Comparison of ENCODE assay signal across 7 cellular contexts in genomic region chr2:161307676-161308075, GRCh38. TPM values are rescaled to one million over a fixed set of nuclear protein-coding genes. Genes with fewer than 3 reads are reported as not detected.
A peak's percentile ranks its signal among the peaks of the same experiment; 100 is the strongest.
DNase-seq lines count a peak whose midpoint lies in the region; ATAC-seq and TF ChIP-seq lines count a peak whose summit lies in the region.

No MANE protein-coding gene starts in this region.

- H3K36me3 ChIP-seq in HEK293 (ENCODE audit: control insufficient read depth in 2 of 2, insufficient read depth in 1 of 2, low read length in 2 of 2) (peaks cover 0 to 4% of the 10 kb centered on the region in 2 experiments; a peak in 2 of 3 replicates), WERI-Rb-1 (peaks cover 4% of the 10 kb centered on the region)

- H3K4me3 ChIP-seq in HEK293 (ENCODE audit: low read depth, low read length) (peak overlapping the region; percentile 98), WERI-Rb-1 (ENCODE audit: low read depth, low read length) (peak overlapping the region; percentile 70), right cardiac atrium (ENCODE audit: low read length) (peak overlapping the region; percentile 46)

- 47% methylated on average over 6 of the region's 6 CpGs for WGBS in right cardiac atrium

- H3K27ac ChIP-seq in HEK293 (ENCODE audit: extremely low read depth, low read depth, low read length), result peak overlapping the region; percentile 78
- H3K27ac ChIP-seq in WERI-Rb-1, result peak overlapping the region; percentile 86
- H3K27ac ChIP-seq in right cardiac atrium (ENCODE audit: low read length), result peak overlapping the region; percentile 91

- H3K4me3 Mint-ChIP-seq in stimulated activated effector memory CD8-positive, alpha-beta T cell treated with anti-CD3 and anti-CD28 coated beads, Interleukin-12 subunit alpha, Interleukin-12 subunit beta, amount 100 ng/mL, for 72 hours, result peak overlapping the region; percentile 94

- TF ChIP-seq CTCF in HEK293 (tag by site-specific recombination; IDR thresholded peaks at IDR 0.05), result no peak
- no peak for TF ChIP-seq CTCF in WERI-Rb-1 (IDR thresholded peaks at IDR 0.05; ENCODE audit: low read depth, low read length)

- no peaks in the 10 kb centered on the region for H3K9me3 Mint-ChIP-seq in stimulated activated effector memory CD8-positive, alpha-beta T cell treated with anti-CD3 and anti-CD28 coated beads, Interleukin-12 subunit alpha, Interleukin-12 subunit beta, amount 100 ng/mL, for 72 hours

- ATAC-seq in right cardiac atrium, result no peak
- ATAC-seq in stimulated activated effector memory CD8-positive, alpha-beta T cell treated with anti-CD3 and anti-CD28 coated beads, Interleukin-12 subunit alpha, Interleukin-12 subunit beta, amount 100 ng/mL, for 72 hours, result no peak

- intact Hi-C loops in right cardiac atrium (cut with DNase I), result no loop called here

- H3K4me1 Mint-ChIP-seq in stimulated activated effector memory CD8-positive, alpha-beta T cell treated with anti-CD3 and anti-CD28 coated beads, Interleukin-12 subunit alpha, Interleukin-12 subunit beta, amount 100 ng/mL, for 72 hours, result peaks cover 9% of the 10 kb centered on the region

- CTCF ChIA-PET in HEK293 (lab: Yijun Ruan, JAX), result interaction anchor here (0.6 kb wide), 2 partner anchors 10 to 86 kb away, joined by 3 read pairs; no protein-coding TSS in a partner anchor

- POLR2A ChIA-PET in HEK293 (lab: Yijun Ruan, JAX), result interaction anchor here (0.6 to 1.6 kb wide), 14 partner anchors 9 to 108 kb away, joined by 3 to 9 read pairs (median 3); partner anchors contain the start of gene TBR1

- H3K27ac Mint-ChIP-seq in stimulated activated effector memory CD8-positive, alpha-beta T cell treated with anti-CD3 and anti-CD28 coated beads, Interleukin-12 subunit alpha, Interleukin-12 subunit beta, amount 100 ng/mL, for 72 hours, result peak overlapping the region; percentile 97

- no peaks in the 10 kb centered on the region for H3K9me3 ChIP-seq in HEK293 (ENCODE audit: control insufficient read depth, insufficient read depth, low read depth, low read length)
- no peaks in the 10 kb centered on the region for H3K9me3 ChIP-seq in WERI-Rb-1 (ENCODE audit: severe bottlenecking)
- no peaks in the 10 kb centered on the region for H3K9me3 ChIP-seq in right cardiac atrium (ENCODE audit: control insufficient read depth, low read length)

- H3K27me3 ChIP-seq in WERI-Rb-1 (ENCODE audit: insufficient read depth, low read depth, severe bottlenecking) (no peaks in the 10 kb centered on the region), right cardiac atrium (ENCODE audit: control insufficient read depth, insufficient read depth) (no peaks in the 10 kb centered on the region)

- H3K4me1 ChIP-seq in HEK293 (ENCODE audit: control insufficient read depth, insufficient read depth, low read length) (no peaks in the 10 kb centered on the region), right cardiac atrium (ENCODE audit: control insufficient read depth, insufficient read depth, low read length) (no peaks in the 10 kb centered on the region)

- DNase-seq in WERI-Rb-1, result no peak
- no peak for DNase-seq in right cardiac atrium
- no peak for DNase-seq in stimulated activated effector memory CD8-positive, alpha-beta T cell treated with anti-CD3 and anti-CD28 coated beads, Interleukin-12 subunit alpha, Interleukin-12 subunit beta, amount 100 ng/mL, for 72 hours (ENCODE audit: low spot score in 2 of 2)
- no peak for DNase-seq in NCI-H345 (lab: John Stamatoyannopoulos, UW)
- DNase-seq in stimulated activated naive CD4-positive, alpha-beta T cell (lab: John Stamatoyannopoulos, UW), result no peak
- no peak for DNase-seq in activated CD4-positive, alpha-beta T cell treated with anti-CD3 and anti-CD28 coated beads for 48 hours

- peaks cover 36% of the 10 kb centered on the region for H3K36me3 Mint-ChIP-seq in stimulated activated effector memory CD8-positive, alpha-beta T cell treated with anti-CD3 and anti-CD28 coated beads, Interleukin-12 subunit alpha, Interleukin-12 subunit beta, amount 100 ng/mL, for 72 hours

TF ChIP-seq in HEK293, 187 proteins besides CTCF, POLR2A, EP300 and RAD21:
- TF ChIP-seq ZNF664 (tag by site-specific recombination; IDR thresholded peaks at IDR 0.05), result 0 out of 2 replicates have a peak, but pooled peaks have one; percentile 7
- no peak for TF ChIP-seq ZNF416 (tag by site-specific recombination; IDR thresholded peaks at IDR 0.05)
- TF ChIP-seq ZNF626 (tag by site-specific recombination; IDR thresholded peaks at IDR 0.05), result no peak

RNA-seq across cellular contexts. Expression of gene PSMD14, which starts 0.5 kb away (rescaled TPM):
- total RNA-seq in right cardiac atrium, result 10 to 100 TPM; 32.7 to 47.2 (median 40.2) TPM
- 45.7 TPM for polyA plus RNA-seq in right cardiac atrium

Comparison
In these comparisons a context has a peak if more than half of its experiments do, and no peak if none do; other contexts are left out.
1. H3K4me3 ChIP-seq: peak in every context shown above with its lines; median percentile 98 in HEK293; 70 in WERI-Rb-1; 46 in right cardiac atrium.